ENCODE assay signal across 16 cellular contexts in genomic region chr12:31498424-31498823, GRCh38.
"Had no signal": no experiment of that assay in that cellular context is flagged by ENCODE, and none has a peak within 500 bp of the region (broad histone marks: within the 10 kb centered on the region; RNA-seq: fewer than 3 reads in every experiment).

No MANE protein-coding gene starts in this region.

- H3K4me1 Mint-ChIP-seq: activated naive CD4-positive, alpha-beta T cell treated with anti-CD3 and anti-CD28 coated beads, Interleukin-2, amount 10 ng/mL, durations not matched to agents 7 days and 5 days; activated T-helper 17 cell treated with anti-CD3 and anti-CD28 coated beads, Interleukin-2, amount 50 U/mL, for 72 hours; stimulated activated naive CD8-positive, alpha-beta T cell treated with anti-CD3 and anti-CD28 coated beads, Interleukin-15, amount 100 ng/mL, for 72 hours had no signal

- H3K4me1 ChIP-seq: testis, upper lobe of right lung had no signal

- H3K27ac ChIP-seq: parathyroid adenoma, testis, upper lobe of right lung had no signal

- H3K4me3 ChIP-seq: testis, upper lobe of right lung had no signal

- H3K36me3 ChIP-seq: upper lobe of right lung had no signal

- H3K27me3 Mint-ChIP-seq: activated naive CD4-positive, alpha-beta T cell treated with anti-CD3 and anti-CD28 coated beads, Interleukin-2, amount 10 ng/mL, durations not matched to agents 7 days and 5 days had no signal

- H2AFZ ChIP-seq: parathyroid adenoma had no signal

- H3K79me2 ChIP-seq: parathyroid adenoma had no signal

- H3K9me3 Mint-ChIP-seq: activated naive CD4-positive, alpha-beta T cell treated with anti-CD3 and anti-CD28 coated beads, Interleukin-2, amount 10 ng/mL, durations not matched to agents 7 days and 5 days; activated T-helper 17 cell treated with anti-CD3 and anti-CD28 coated beads, Interleukin-2, amount 50 U/mL, for 72 hours; effector memory CD8-positive, alpha-beta T cell; stimulated activated naive CD8-positive, alpha-beta T cell treated with anti-CD3 and anti-CD28 coated beads, Interleukin-15, amount 100 ng/mL, for 72 hours had no signal

- ATAC-seq: activated T-helper 17 cell treated with anti-CD3 and anti-CD28 coated beads, Interleukin-2, amount 50 U/mL, for 72 hours; effector memory CD8-positive, alpha-beta T cell; left ventricle myocardium superior; stimulated activated naive CD8-positive, alpha-beta T cell treated with anti-CD3 and anti-CD28 coated beads, Interleukin-15, amount 100 ng/mL, for 72 hours; upper lobe of right lung had no signal

- FAIRE-seq: TTC549 had no signal

- H3K9me3 ChIP-seq: testis, upper lobe of right lung had no signal

- DNase-seq: activated CD4-positive, alpha-beta T cell treated with anti-CD3 and anti-CD28 coated beads, Interleukin-2, amount 50 U/mL, for 1 hour; activated naive CD4-positive, alpha-beta T cell treated with anti-CD3 and anti-CD28 coated beads, Interleukin-2, amount 10 ng/mL, durations not matched to agents 7 days and 5 days; activated T-cell treated with anti-CD3 and anti-CD28 coated beads for 4 hours; central memory CD4-positive, alpha-beta T cell; cortex of kidney; effector memory CD8-positive, alpha-beta T cell; left ventricle myocardium superior; mesendoderm; stimulated activated CD4-positive, alpha-beta T cell treated with anti-CD3 and anti-CD28 coated beads, Interleukin-15, amount 100 ng/mL, for 24 hours; stimulated activated CD4-positive, alpha-beta T cell treated with anti-CD3 and anti-CD28 coated beads, Interleukin-4, amount 100 ng/mL, for 24 hours; stimulated activated naive CD8-positive, alpha-beta T cell treated with anti-CD3 and anti-CD28 coated beads, Interleukin-15, amount 100 ng/mL, for 72 hours; testis; upper lobe of right lung had no signal

- H3K36me3 Mint-ChIP-seq: activated naive CD4-positive, alpha-beta T cell treated with anti-CD3 and anti-CD28 coated beads, Interleukin-2, amount 10 ng/mL, durations not matched to agents 7 days and 5 days had no signal

- H3K27ac Mint-ChIP-seq: activated naive CD4-positive, alpha-beta T cell treated with anti-CD3 and anti-CD28 coated beads, Interleukin-2, amount 10 ng/mL, durations not matched to agents 7 days and 5 days; activated T-helper 17 cell treated with anti-CD3 and anti-CD28 coated beads, Interleukin-2, amount 50 U/mL, for 72 hours; effector memory CD8-positive, alpha-beta T cell; stimulated activated naive CD8-positive, alpha-beta T cell treated with anti-CD3 and anti-CD28 coated beads, Interleukin-15, amount 100 ng/mL, for 72 hours had no signal

- H3K9ac ChIP-seq: parathyroid adenoma had no signal

- H3K27me3 ChIP-seq: testis, upper lobe of right lung had no signal

- H3K4me3 Mint-ChIP-seq: activated naive CD4-positive, alpha-beta T cell treated with anti-CD3 and anti-CD28 coated beads, Interleukin-2, amount 10 ng/mL, durations not matched to agents 7 days and 5 days; activated T-helper 17 cell treated with anti-CD3 and anti-CD28 coated beads, Interleukin-2, amount 50 U/mL, for 72 hours; effector memory CD8-positive, alpha-beta T cell; stimulated activated naive CD8-positive, alpha-beta T cell treated with anti-CD3 and anti-CD28 coated beads, Interleukin-15, amount 100 ng/mL, for 72 hours had no signal
